Comparison of ENCODE assay signal across 8 cellular contexts in the genomic region with DNA sequence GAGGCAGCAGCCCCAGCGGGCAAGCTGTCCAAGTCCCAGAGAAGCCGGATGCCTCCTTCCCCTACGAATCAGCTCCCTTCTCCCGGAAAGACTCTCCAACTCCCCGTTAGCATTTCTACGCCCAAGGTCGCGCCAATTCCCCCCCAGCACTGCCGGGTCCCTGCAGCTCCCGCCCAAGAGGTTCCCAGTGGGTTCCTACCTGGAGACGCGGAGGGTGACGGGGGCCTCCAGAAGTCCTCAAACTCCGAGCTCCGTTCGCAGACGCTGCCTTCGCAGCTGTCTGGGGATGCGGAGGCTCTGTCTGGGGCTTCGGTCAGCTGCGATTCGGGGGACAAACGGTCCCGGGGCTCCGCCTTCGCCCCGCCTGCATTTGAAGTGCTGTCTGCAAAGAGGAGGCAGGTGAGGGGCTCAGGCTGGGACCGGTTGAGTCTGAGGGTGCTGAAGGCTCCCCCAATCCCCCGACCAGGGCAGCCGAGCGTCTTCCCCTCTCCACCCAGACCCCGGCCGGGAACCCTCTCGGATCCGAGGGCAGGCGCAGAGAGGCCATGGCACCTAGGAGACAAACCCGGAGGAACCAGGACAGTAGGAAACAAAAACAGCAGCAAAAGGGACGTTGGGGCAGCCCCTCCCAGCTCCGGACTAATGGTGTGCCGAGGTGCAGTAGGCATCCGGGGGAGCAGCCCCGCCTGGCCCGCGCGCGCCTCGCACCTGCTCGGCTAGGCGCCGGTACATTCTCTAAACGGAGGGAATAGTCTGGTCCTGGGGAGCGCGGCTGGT. TPM values are rescaled to one million over a fixed set of nuclear protein-coding genes. Genes with fewer than 3 reads are reported as not detected.
DNase-seq lines count a peak whose midpoint lies in the region; ATAC-seq, FAIRE-seq and TF ChIP-seq lines count a peak whose summit lies in the region.

No MANE protein-coding gene starts in this region.

- TF ChIP-seq CTCF in GM10266 (IDR thresholded peaks at IDR 0.05; ENCODE audit: control insufficient read depth, insufficient read depth, low read depth, missing control alignments), result no peak
- TF ChIP-seq CTCF in BE2C (IDR thresholded peaks at IDR 0.05; ENCODE audit: low read depth, low read length), result no peak

- H3K4me1 Mint-ChIP-seq in stimulated activated effector memory CD8-positive, alpha-beta T cell treated with anti-CD3 and anti-CD28 coated beads, Interleukin-12 subunit alpha, Interleukin-12 subunit beta, amount 100 ng/mL, for 72 hours, result peaks cover 48% of the 10 kb centered on the region

- no peaks in the 10 kb centered on the region for H3K36me3 ChIP-seq in BE2C

- H3K4me1 ChIP-seq in BE2C, result no peaks in the 10 kb centered on the region

- H3K4me3 Mint-ChIP-seq in stimulated activated effector memory CD8-positive, alpha-beta T cell treated with anti-CD3 and anti-CD28 coated beads, Interleukin-12 subunit alpha, Interleukin-12 subunit beta, amount 100 ng/mL, for 72 hours, result peak overlapping the region; percentile 90

- H3K27me3 ChIP-seq in BE2C, result peaks cover 85% of the 10 kb centered on the region

- FAIRE-seq in RCC 7860 (lab: Jason Lieb, UNC), result no peak

- DNase-seq in GM10266 (ENCODE audit: extremely low spot score) (peak; percentile 56), NCI-H1105 (lab: John Stamatoyannopoulos, UW) (peak; percentile 42), RCC 7860 (ENCODE audit: low spot score) (no peak), anterior cingulate cortex (lab: John Stamatoyannopoulos, UW) (no peak), BE2C (no peak)
- peak; percentile 75 for DNase-seq in activated effector memory CD4-positive, alpha-beta T cell treated with anti-CD3 and anti-CD28 coated beads, Interleukin-2, amount 50 U/mL, for 16 hours
- DNase-seq in stimulated activated effector memory CD8-positive, alpha-beta T cell treated with anti-CD3 and anti-CD28 coated beads, Interleukin-12 subunit alpha, Interleukin-12 subunit beta, amount 100 ng/mL, for 72 hours (ENCODE audit: low spot score in 2 of 2), result no peak

- H3K9me3 ChIP-seq in iPS-18c (ENCODE audit: control insufficient read depth, insufficient read depth, low read length) (peaks cover 4% of the 10 kb centered on the region), BE2C (no peaks in the 10 kb centered on the region)

- H3K27ac Mint-ChIP-seq in stimulated activated effector memory CD8-positive, alpha-beta T cell treated with anti-CD3 and anti-CD28 coated beads, Interleukin-12 subunit alpha, Interleukin-12 subunit beta, amount 100 ng/mL, for 72 hours, result peak overlapping the region; percentile 93

- H3K36me3 Mint-ChIP-seq in stimulated activated effector memory CD8-positive, alpha-beta T cell treated with anti-CD3 and anti-CD28 coated beads, Interleukin-12 subunit alpha, Interleukin-12 subunit beta, amount 100 ng/mL, for 72 hours, result peaks cover 87% of the 10 kb centered on the region

- no peaks in the 10 kb centered on the region for H3K9me3 Mint-ChIP-seq in stimulated activated effector memory CD8-positive, alpha-beta T cell treated with anti-CD3 and anti-CD28 coated beads, Interleukin-12 subunit alpha, Interleukin-12 subunit beta, amount 100 ng/mL, for 72 hours

- no peak for ATAC-seq in stimulated activated effector memory CD8-positive, alpha-beta T cell treated with anti-CD3 and anti-CD28 coated beads, Interleukin-12 subunit alpha, Interleukin-12 subunit beta, amount 100 ng/mL, for 72 hours

- H3K4me3 ChIP-seq in iPS-18c (ENCODE audit: insufficient read depth, low read depth, low read length) (peak overlapping the region; percentile 56), BE2C (ENCODE audit: low read depth, low read length) (no peak overlapping the region)

RNA-seq across cellular contexts. Expression of a gene that starts 3.9 kb away (rescaled TPM):
- polyA plus RNA-seq in BE2C (2012; ENCODE audit: insufficient read depth, insufficient read length, low read depth), result not detected

Comparison
In these comparisons a context has a peak if more than half of its experiments do, and no peak if none do; other contexts are left out.
1. DNase-seq: peak in GM10266 (single experiment), NCI-H1105 (single experiment) and activated effector memory CD4-positive, alpha-beta T cell treated with anti-CD3 and anti-CD28 coated beads, Interleukin-2, amount 50 U/mL, for 16 hours (single experiment); none in stimulated activated effector memory CD8-positive, alpha-beta T cell treated with anti-CD3 and anti-CD28 coated beads, Interleukin-12 subunit alpha, Interleukin-12 subunit beta, amount 100 ng/mL, for 72 hours (0 of 2), RCC 7860 (single experiment), anterior cingulate cortex (0 of 58) and BE2C (single experiment).